In the genomic region with DNA sequence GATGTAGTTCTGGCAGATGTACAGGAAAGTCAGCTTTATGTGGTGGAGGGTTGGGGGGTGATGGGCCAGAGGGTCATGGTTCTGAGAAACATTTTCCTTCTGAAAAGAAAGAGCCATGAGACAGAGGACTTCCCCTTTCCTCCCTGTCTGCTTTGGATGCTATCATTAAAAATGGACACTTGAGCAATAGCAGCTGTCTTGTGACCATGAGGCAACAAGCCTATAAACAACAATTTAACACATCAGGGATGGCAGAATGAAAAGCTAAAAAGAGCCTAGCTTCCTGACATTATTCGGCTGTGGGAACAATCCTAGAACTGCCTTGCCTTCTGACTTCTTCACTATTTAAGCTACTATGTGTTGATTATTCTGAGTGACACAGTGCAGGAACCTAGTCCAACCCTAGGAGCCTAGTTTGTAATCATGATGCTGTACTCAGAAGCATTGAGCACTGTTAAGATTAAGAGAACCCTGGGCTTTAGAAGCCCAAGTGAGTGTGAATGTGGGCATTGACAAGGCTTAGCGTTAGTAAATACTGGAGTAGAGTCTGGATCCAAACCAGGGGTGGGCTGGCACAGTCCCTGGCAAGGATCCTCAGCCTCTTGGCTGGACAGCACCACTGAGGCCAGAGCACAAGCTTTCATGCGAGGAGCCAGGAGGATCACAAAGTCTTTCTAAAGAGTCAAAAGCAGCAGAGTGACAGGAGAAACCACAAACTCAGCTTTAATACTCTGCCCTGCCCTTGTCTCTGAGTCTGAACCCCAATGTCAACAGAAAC, we compare ENCODE assay signal across 18 cellular contexts.
"Had no signal": no experiment of that assay in that cellular context is flagged by ENCODE, and none has a peak within 500 bp of the region (broad histone marks: within the 10 kb centered on the region; RNA-seq: fewer than 3 reads in every experiment).

No MANE protein-coding gene starts in this region.

- H3K27ac ChIP-seq: colonic mucosa, gastroesophageal sphincter, neutrophil, right atrium auricular region, sigmoid colon, stomach had no signal

- H3K27me3 ChIP-seq: colonic mucosa, gastroesophageal sphincter, neutrophil, right atrium auricular region, sigmoid colon, stomach had no signal

- H3K4me3 ChIP-seq: colonic mucosa, gastroesophageal sphincter, lung, right atrium auricular region, sigmoid colon, stomach had no signal

- ATAC-seq: gastroesophageal sphincter; left ventricle myocardium superior; naive thymus-derived CD4-positive, alpha-beta T cell had no signal

- H3K9me3 ChIP-seq: colonic mucosa, gastroesophageal sphincter, neutrophil, right atrium auricular region, sigmoid colon, stomach had no signal

- H3K4me1 ChIP-seq: colonic mucosa, gastroesophageal sphincter, right atrium auricular region, sigmoid colon, stomach had no signal

- H3K36me3 ChIP-seq: colonic mucosa, gastroesophageal sphincter, neutrophil, right atrium auricular region, sigmoid colon, stomach had no signal

- DNase-seq: colonic mucosa; dermis blood vessel endothelial cell; endodermal cell; erythroblast; glutamatergic neuron; immature natural killer cell; left ventricle myocardium superior; naive thymus-derived CD4-positive, alpha-beta T cell; sigmoid colon; small intestine; stimulated activated CD4-positive, alpha-beta T cell treated with anti-CD3 and anti-CD28 coated beads, Interleukin-12 subunit alpha, Interleukin-12 subunit beta, amount 100 ng/mL, for 4 hours; stimulated activated naive CD4-positive, alpha-beta T cell; stomach; trophoblast cell had no signal
